In genomic region chr11:86193297-86194095, GRCh38 we compare ENCODE assay signal across 7 cellular contexts. TPM values are rescaled to one million over a fixed set of nuclear protein-coding genes. Genes with fewer than 3 reads are reported as not detected.
DNase-seq lines count a peak whose midpoint lies in the region; ATAC-seq, FAIRE-seq and TF ChIP-seq lines count a peak whose summit lies in the region.

No MANE protein-coding gene starts in this region.

- intact Hi-C loops in adrenal gland (cut with DNase I) (loop anchor here in 1 of 2 donors (10.0 kb wide), 2 partner anchors 149 to 249 kb away; no protein-coding TSS in a partner anchor), right cardiac atrium (cut with DNase I) (loop anchor here (2.0 to 5.0 kb wide), 3 partner anchors 126 to 151 kb away; partner anchors contain the start of gene PICALM (in 1 of the 4))

- 12 to 19% (median 16%) methylated on average over 7 of the region's 7 CpGs for WGBS in adrenal gland, 4 donors
- WGBS in right cardiac atrium = 12% methylated on average over 7 of the region's 7 CpGs

- H3K4me3 ChIP-seq in adrenal gland (peak overlapping the region in 1 of 4 donors; percentile 27), right cardiac atrium (ENCODE audit: low read length) (peak overlapping the region; percentile 17), rectal smooth muscle tissue (ENCODE audit: low read length) (peak overlapping the region; percentile 38)

- H3K9ac ChIP-seq in rectal smooth muscle tissue (ENCODE audit: low read length) = no peak overlapping the region

- H3K4me1 ChIP-seq in adrenal gland (replicated peaks in 1 of 2) (peaks cover 0 to 18% of the 10 kb centered on the region in 2 donors), right cardiac atrium (ENCODE audit: control insufficient read depth, insufficient read depth, low read length) (no peaks in the 10 kb centered on the region), rectal smooth muscle tissue (ENCODE audit: control insufficient read depth, insufficient read depth, low read length) (peaks cover 8% of the 10 kb centered on the region)

- TF ChIP-seq POLR2A in GM12892 (IDR thresholded peaks at IDR 0.05; ENCODE audit: low read depth, low read length) = no peak
- TF ChIP-seq POLR2A in adrenal gland (IDR thresholded peaks at IDR 0.05) = no peak

- H3K27ac ChIP-seq in adrenal gland (peak overlapping the region in 2 of 5 donors; percentile 54 to 77), right cardiac atrium (ENCODE audit: low read length) (no peak overlapping the region), rectal smooth muscle tissue (ENCODE audit: low read depth, low read length) (no peak overlapping the region)

- peak; percentile 55 to 87 (median 76) for TF ChIP-seq CTCF in adrenal gland (IDR thresholded peaks at IDR 0.05)

- peak; percentile 87 for FAIRE-seq in GM12892 (lab: Jason Lieb, UNC)

- H3K36me3 ChIP-seq in adrenal gland (replicated peaks in 1 of 2) = no peaks in the 10 kb centered on the region
- no peaks in the 10 kb centered on the region for H3K36me3 ChIP-seq in rectal smooth muscle tissue (ENCODE audit: control insufficient read depth, insufficient read depth, low read length)

- no peaks in the 10 kb centered on the region for H3K9me3 ChIP-seq in adrenal gland (replicated peaks in 1 of 3)
- no peaks in the 10 kb centered on the region for H3K9me3 ChIP-seq in right cardiac atrium (ENCODE audit: control insufficient read depth, low read length)

- ATAC-seq in HG02678 (IDR thresholded peaks at IDR 0.05; ENCODE audit: unreplicated experiment) (peak; percentile 92), right cardiac atrium (peak; percentile 98 to 99)

- DNase-seq in GM12892 (ENCODE audit: insufficient read length) = peak; percentile 47
- peak; percentile 39 for DNase-seq in NCI-H1048 (lab: John Stamatoyannopoulos, UW)
- peak; percentile 93 for DNase-seq in SKM-1 (lab: John Stamatoyannopoulos, UW; ENCODE audit: unreplicated experiment)
- peak; percentile 64 to 88 (median 79) for DNase-seq in adrenal gland
- peak; percentile 81 to 86 (median 81) for DNase-seq in right cardiac atrium

- H3K27me3 ChIP-seq in adrenal gland (no peaks in the 10 kb centered on the region), right cardiac atrium (ENCODE audit: control insufficient read depth, insufficient read depth) (no peaks in the 10 kb centered on the region), rectal smooth muscle tissue (ENCODE audit: control insufficient read depth, insufficient read depth, low read length) (no peaks in the 10 kb centered on the region)

RNA-seq across cellular contexts. Expression of gene EED, which starts 51.1 kb away (rescaled TPM):
- polyA plus RNA-seq in GM12892 (2012; ENCODE audit: missing spikeins) = 66.7 TPM
- 10 to 100 TPM in 6 of 8 donors, 1 to 10 TPM in 2; 8.5 to 20.7 (median 15.0) TPM for total RNA-seq in adrenal gland
- 10 to 100 TPM; 13.9 to 17.7 (median 17.4) TPM for polyA plus RNA-seq in adrenal gland
- 10 to 100 TPM; 13.0 to 16.9 (median 14.8) TPM for total RNA-seq in right cardiac atrium
- polyA plus RNA-seq in right cardiac atrium = 13.0 TPM

Comparison
In these comparisons a context has a peak if more than half of its experiments do, and no peak if none do; other contexts are left out.
1. DNase-seq: peak in every context shown above with its lines; median percentile 93 in SKM-1; 81 in right cardiac atrium; 79 in adrenal gland; 47 in GM12892; 39 in NCI-H1048.